In the genomic region with DNA sequence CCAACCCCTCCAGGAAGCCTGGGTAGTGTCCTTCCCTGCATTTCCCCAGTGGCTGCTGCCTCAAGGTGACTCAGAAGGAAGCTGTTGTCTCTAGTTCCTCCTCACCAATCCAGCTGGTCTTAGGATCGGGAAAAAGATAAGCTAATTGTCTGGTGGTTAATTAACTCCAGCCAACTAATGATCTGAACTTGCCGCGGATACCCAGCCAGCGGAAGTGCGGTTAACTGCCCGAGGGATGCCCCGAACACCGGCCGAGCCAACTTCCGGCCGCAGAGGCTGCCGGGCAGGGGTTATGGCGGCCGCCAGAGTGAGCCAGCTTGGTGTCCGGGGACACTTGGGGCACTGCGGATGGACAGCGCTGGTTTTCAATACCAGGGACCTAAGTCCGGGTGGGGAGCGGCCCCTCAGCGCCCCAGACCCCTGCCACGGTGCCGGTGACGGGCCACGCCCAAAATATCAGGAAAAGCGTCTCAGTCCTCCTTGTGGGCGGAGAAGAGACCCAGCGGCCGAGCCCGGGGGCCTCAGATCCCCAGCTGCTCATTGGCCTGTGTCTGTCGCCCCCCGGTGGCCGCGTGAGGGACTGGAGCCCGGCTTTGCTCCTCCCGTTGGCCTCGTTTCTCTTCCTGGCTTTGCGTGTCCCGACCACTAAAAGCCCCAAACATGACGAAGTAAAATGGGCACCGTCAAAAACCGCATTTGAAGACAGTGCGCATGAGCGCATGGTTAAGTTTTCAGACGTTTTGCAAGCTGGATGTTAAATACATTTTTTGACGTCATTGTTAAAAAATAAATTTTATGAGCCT, we compare ENCODE assay signal across 1 cellular context.
TF ChIP-seq lines count a peak whose summit lies in the region.

No MANE protein-coding gene starts in this region.

TF ChIP-seq in K562, 482 proteins besides CTCF, POLR2A, EP300 and RAD21 (continued from another document and continues in another):
- TF ChIP-seq, protein P1, sequence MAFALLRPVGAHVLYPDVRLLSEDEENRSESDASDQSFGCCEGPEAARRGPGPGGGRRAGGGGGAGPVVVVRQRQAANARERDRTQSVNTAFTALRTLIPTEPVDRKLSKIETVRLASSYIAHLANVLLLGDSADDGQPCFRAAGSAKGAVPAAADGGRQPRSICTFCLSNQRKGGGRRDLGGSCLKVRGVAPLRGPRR (CRISPR knock-in tag; IDR thresholded peaks at IDR 0.05), result peak; percentile 82; the same call in 1 of the 2 replicates
- TF ChIP-seq ZNF165 (CRISPR knock-in tag; IDR thresholded peaks at IDR 0.05; ENCODE audit: borderline replicate concordance) (peak; percentile 88), SP2 (IDR thresholded peaks at IDR 0.05; ENCODE audit: extremely low read depth, low read depth, low read length, poor library complexity, severe bottlenecking) (no peak), SMARCE1 (IDR thresholded peaks at IDR 0.05) (peak; percentile 30; the same call in 1 of the 2 replicates), NFIC (IDR thresholded peaks at IDR 0.05) (peak; percentile 51), RBM14 (IDR thresholded peaks at IDR 0.05; ENCODE audit: borderline replicate concordance, insufficient read depth, low read depth, low read length) (no peak), TRIM28 (IDR thresholded peaks at IDR 0.05) (no peak), CBFA2T3 (IDR thresholded peaks at IDR 0.05) (peak; percentile 16; the same call in 1 of the 2 replicates), RBM34 (IDR thresholded peaks at IDR 0.05; ENCODE audit: borderline replicate concordance, insufficient read depth, low read length) (no peak), EWSR1 (IDR thresholded peaks at IDR 0.05; ENCODE audit: borderline replicate concordance, low read depth, partially characterized antibody) (no peak), MCM3 (IDR thresholded peaks at IDR 0.05) (no peak), FOXP1 (CRISPR knock-in tag; IDR thresholded peaks at IDR 0.05) (no peak), ZNF445 (CRISPR knock-in tag; IDR thresholded peaks at IDR 0.05; ENCODE audit: low read depth) (no peak), XRCC4 (IDR thresholded peaks at IDR 0.05; ENCODE audit: extremely low read depth, insufficient read depth, insufficient read length) (no peak), CHD2 (IDR thresholded peaks at IDR 0.05; ENCODE audit: low read depth, low read length) (no peak), U2AF1 (optimal IDR thresholded peaks at IDR 0.05; ENCODE audit: low read depth, low read length) (no peak), RBM17 (IDR thresholded peaks at IDR 0.05; ENCODE audit: borderline replicate concordance, low read depth, low read length) (no peak), JUND (IDR thresholded peaks at IDR 0.05; ENCODE audit: borderline replicate concordance, low read depth, low read length) (peak; percentile 43), JUND (tag; IDR thresholded peaks at IDR 0.05; ENCODE audit: borderline replicate concordance, low read depth, low read length) (no peak; the same call in 2 of the 3 replicates), PHB2 (IDR thresholded peaks at IDR 0.05; ENCODE audit: low read depth) (no peak), TCF3 (CRISPR knock-in tag; IDR thresholded peaks at IDR 0.05) (no peak), ESRRA (IDR thresholded peaks at IDR 0.05; ENCODE audit: borderline replicate concordance, low read depth) (peak; percentile 89), ZNF174 (CRISPR knock-in tag; IDR thresholded peaks at IDR 0.05) (no peak), GATAD2B (IDR thresholded peaks at IDR 0.05; ENCODE audit: borderline replicate concordance) (peak; percentile 23; the same call in 1 of the 2 replicates), EZH2 (IDR thresholded peaks at IDR 0.05; ENCODE audit: borderline replicate concordance, low read depth, low read length) (no peak), RBFOX2 (IDR thresholded peaks at IDR 0.05; ENCODE audit: low read depth, low read length) (peak; percentile 95), RFX7 (CRISPR knock-in tag; IDR thresholded peaks at IDR 0.05) (no peak)
- TF ChIP-seq, protein P2, sequence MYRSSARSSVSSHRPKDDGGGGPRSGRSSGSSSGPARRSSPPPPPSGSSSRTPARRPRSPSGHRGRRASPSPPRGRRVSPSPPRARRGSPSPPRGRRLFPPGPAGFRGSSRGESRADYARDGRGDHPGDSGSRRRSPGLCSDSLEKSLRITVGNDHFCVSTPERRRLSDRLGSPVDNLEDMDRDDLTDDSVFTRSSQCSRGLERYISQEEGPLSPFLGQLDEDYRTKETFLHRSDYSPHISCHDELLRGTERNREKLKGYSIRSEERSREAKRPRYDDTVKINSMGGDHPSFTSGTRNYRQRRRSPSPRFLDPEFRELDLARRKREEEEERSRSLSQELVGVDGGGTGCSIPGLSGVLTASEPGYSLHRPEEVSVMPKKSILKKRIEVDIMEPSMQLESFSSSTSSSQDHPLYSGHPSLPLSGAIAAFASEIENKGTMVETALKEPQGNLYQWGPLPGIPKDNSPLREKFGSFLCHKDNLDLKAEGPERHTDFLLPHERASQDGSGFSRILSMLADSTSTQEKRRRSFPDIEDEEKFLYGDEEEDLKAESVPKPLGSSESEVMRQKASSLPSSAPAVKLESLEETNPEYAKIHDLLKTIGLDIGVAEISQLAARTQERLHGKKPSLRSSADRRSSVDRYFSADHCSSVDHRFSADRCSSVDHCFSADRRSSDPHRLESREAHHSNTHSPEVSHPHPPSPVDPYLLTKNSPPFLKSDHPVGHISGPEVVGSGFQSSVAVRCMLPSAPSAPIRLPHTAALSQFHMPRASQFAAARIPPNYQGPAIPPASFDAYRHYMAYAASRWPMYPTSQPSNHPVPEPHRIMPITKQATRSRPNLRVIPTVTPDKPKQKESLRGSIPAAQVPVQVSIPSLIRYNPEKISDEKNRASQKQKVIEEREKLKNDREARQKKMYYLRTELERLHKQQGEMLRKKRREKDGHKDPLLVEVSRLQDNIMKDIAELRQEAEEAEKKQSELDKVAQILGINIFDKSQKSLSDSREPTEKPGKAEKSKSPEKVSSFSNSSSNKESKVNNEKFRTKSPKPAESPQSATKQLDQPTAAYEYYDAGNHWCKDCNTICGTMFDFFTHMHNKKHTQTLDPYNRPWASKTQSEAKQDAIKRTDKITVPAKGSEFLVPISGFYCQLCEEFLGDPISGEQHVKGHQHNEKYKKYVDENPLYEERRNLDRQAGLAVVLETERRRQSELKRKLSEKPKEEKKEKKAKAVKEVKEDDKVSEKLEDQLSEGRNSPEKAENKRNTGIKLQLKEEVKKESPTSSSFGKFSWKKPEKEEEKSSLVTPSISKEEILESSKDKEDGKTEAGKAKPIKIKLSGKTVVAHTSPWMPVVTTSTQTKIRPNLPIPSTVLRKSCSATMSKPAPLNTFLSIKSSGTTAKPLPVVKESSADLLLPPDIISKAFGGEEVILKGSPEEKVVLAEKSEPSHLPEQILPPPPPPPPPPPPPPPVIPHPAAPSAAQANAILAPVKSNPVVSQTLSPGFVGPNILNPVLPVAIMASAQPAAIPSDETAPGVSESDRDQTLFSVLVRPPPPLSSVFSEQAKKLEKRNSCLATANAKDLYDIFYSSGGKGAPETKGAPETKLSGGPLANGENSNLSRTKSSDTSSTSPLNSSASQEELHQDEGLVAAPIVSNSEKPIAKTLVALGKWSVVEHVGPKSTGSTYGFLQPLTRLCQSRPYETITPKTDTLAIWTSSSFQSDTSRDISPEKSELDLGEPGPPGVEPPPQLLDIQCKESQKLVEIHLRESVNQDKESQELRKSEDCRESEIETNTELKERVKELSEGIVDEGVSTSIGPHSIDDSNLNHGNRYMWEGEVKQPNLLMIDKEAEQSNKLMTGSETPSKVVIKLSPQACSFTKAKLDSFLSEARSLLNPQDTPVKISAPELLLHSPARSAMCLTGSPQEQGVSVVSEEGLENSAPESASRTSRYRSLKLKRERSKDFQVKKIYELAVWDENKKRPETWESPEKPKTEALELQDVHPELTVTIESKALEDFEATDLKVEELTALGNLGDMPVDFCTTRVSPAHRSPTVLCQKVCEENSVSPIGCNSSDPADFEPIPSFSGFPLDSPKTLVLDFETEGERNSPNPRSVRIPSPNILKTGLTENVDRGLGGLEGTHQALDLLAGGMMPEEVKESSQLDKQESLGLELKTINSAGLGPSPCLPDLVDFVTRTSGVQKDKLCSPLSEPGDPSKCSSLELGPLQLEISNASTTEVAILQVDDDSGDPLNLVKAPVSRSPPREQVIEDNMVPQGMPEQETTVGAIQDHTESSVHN (IDR thresholded peaks at IDR 0.05; ENCODE audit: borderline replicate concordance in 1 of 2, low read depth in 1 of 2), result no peak
- TF ChIP-seq, protein P3, sequence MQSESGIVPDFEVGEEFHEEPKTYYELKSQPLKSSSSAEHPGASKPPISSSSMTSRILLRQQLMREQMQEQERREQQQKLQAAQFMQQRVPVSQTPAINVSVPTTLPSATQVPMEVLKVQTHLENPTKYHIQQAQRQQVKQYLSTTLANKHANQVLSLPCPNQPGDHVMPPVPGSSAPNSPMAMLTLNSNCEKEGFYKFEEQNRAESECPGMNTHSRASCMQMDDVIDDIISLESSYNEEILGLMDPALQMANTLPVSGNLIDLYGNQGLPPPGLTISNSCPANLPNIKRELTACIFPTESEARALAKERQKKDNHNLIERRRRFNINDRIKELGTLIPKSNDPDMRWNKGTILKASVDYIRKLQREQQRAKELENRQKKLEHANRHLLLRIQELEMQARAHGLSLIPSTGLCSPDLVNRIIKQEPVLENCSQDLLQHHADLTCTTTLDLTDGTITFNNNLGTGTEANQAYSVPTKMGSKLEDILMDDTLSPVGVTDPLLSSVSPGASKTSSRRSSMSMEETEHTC (IDR thresholded peaks at IDR 0.05), result 0 out of 2 replicates have a peak, but pooled peaks have one; percentile 13
- TF ChIP-seq, protein P4, sequence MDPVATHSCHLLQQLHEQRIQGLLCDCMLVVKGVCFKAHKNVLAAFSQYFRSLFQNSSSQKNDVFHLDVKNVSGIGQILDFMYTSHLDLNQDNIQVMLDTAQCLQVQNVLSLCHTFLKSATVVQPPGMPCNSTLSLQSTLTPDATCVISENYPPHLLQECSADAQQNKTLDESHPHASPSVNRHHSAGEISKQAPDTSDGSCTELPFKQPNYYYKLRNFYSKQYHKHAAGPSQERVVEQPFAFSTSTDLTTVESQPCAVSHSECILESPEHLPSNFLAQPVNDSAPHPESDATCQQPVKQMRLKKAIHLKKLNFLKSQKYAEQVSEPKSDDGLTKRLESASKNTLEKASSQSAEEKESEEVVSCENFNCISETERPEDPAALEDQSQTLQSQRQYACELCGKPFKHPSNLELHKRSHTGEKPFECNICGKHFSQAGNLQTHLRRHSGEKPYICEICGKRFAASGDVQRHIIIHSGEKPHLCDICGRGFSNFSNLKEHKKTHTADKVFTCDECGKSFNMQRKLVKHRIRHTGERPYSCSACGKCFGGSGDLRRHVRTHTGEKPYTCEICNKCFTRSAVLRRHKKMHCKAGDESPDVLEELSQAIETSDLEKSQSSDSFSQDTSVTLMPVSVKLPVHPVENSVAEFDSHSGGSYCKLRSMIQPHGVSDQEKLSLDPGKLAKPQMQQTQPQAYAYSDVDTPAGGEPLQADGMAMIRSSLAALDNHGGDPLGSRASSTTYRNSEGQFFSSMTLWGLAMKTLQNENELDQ (CRISPR knock-in tag; IDR thresholded peaks at IDR 0.05; ENCODE audit: borderline replicate concordance), result no peak
- TF ChIP-seq, protein P5, sequence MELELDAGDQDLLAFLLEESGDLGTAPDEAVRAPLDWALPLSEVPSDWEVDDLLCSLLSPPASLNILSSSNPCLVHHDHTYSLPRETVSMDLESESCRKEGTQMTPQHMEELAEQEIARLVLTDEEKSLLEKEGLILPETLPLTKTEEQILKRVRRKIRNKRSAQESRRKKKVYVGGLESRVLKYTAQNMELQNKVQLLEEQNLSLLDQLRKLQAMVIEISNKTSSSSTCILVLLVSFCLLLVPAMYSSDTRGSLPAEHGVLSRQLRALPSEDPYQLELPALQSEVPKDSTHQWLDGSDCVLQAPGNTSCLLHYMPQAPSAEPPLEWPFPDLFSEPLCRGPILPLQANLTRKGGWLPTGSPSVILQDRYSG (tag; conservative IDR thresholded peaks at IDR 0.05; ENCODE audit: low read depth), result peak; percentile 92
- TF ChIP-seq, protein P6, sequence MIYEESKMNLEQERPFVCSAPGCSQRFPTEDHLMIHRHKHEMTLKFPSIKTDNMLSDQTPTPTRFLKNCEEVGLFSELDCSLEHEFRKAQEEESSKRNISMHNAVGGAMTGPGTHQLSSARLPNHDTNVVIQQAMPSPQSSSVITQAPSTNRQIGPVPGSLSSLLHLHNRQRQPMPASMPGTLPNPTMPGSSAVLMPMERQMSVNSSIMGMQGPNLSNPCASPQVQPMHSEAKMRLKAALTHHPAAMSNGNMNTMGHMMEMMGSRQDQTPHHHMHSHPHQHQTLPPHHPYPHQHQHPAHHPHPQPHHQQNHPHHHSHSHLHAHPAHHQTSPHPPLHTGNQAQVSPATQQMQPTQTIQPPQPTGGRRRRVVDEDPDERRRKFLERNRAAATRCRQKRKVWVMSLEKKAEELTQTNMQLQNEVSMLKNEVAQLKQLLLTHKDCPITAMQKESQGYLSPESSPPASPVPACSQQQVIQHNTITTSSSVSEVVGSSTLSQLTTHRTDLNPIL (CRISPR knock-in tag; IDR thresholded peaks at IDR 0.05), result 0 out of 2 replicates have a peak, but pooled peaks have one; percentile 60
- TF ChIP-seq, protein P7, sequence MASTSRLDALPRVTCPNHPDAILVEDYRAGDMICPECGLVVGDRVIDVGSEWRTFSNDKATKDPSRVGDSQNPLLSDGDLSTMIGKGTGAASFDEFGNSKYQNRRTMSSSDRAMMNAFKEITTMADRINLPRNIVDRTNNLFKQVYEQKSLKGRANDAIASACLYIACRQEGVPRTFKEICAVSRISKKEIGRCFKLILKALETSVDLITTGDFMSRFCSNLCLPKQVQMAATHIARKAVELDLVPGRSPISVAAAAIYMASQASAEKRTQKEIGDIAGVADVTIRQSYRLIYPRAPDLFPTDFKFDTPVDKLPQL (IDR thresholded peaks at IDR 0.05; ENCODE audit: extremely low read depth, insufficient read length), result no peak
- TF ChIP-seq, protein P8, sequence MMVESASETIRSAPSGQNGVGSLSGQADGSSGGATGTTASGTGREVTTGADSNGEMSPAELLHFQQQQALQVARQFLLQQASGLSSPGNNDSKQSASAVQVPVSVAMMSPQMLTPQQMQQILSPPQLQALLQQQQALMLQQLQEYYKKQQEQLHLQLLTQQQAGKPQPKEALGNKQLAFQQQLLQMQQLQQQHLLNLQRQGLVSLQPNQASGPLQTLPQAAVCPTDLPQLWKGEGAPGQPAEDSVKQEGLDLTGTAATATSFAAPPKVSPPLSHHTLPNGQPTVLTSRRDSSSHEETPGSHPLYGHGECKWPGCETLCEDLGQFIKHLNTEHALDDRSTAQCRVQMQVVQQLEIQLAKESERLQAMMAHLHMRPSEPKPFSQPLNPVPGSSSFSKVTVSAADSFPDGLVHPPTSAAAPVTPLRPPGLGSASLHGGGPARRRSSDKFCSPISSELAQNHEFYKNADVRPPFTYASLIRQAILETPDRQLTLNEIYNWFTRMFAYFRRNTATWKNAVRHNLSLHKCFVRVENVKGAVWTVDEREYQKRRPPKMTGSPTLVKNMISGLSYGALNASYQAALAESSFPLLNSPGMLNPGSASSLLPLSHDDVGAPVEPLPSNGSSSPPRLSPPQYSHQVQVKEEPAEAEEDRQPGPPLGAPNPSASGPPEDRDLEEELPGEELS (CRISPR knock-in tag; IDR thresholded peaks at IDR 0.05; ENCODE audit: borderline replicate concordance), result no peak; the same call in 1 of the 2 replicates
- TF ChIP-seq, protein P9, sequence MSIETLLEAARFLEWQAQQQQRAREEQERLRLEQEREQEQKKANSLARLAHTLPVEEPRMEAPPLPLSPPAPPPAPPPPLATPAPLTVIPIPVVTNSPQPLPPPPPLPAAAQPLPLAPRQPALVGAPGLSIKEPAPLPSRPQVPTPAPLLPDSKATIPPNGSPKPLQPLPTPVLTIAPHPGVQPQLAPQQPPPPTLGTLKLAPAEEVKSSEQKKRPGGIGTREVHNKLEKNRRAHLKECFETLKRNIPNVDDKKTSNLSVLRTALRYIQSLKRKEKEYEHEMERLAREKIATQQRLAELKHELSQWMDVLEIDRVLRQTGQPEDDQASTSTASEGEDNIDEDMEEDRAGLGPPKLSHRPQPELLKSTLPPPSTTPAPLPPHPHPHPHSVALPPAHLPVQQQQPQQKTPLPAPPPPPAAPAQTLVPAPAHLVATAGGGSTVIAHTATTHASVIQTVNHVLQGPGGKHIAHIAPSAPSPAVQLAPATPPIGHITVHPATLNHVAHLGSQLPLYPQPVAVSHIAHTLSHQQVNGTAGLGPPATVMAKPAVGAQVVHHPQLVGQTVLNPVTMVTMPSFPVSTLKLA (conservative IDR thresholded peaks at IDR 0.05), result peak; percentile 64 to 80
